Comparison of ENCODE assay signal across 8 cellular contexts in genomic region chr6:6942826-6943225, GRCh38.
DNase-seq lines count a peak whose midpoint lies in the region; ATAC-seq lines count a peak whose summit lies in the region.

No MANE protein-coding gene starts in this region.

- no peaks in the 10 kb centered on the region for H3K36me3 ChIP-seq in MG63

- no peak overlapping the region for H3K4me3 Mint-ChIP-seq in activated T-helper 1 cell treated with anti-CD3 and anti-CD28 coated beads, Interleukin-12 subunit alpha, Interleukin-12 subunit beta, Interleukin-2, Interleukin-4 antibody, amounts not matched to agents 30 ng/mL and 10 ng/mL and 1 ng/mL, durations not matched to agents 14 hours and 24 hours and 36 hours

- intact Hi-C loops in activated T-helper 1 cell treated with anti-CD3 and anti-CD28 coated beads, Interleukin-12 subunit alpha, Interleukin-12 subunit beta, Interleukin-2, Interleukin-4 antibody, amounts not matched to agents 30 ng/mL and 10 ng/mL and 1 ng/mL, durations not matched to agents 14 hours and 24 hours and 36 hours (cut with micrococcal nuclease), result no loop called here

- peaks cover 12% of the 10 kb centered on the region for H3K4me1 ChIP-seq in mononuclear cell (ENCODE audit: insufficient read depth, low read length)

- H3K9me3 ChIP-seq in MG63 (no peaks in the 10 kb centered on the region), mononuclear cell (ENCODE audit: low read depth, low read length) (no peaks in the 10 kb centered on the region)

- peaks cover 9% of the 10 kb centered on the region for H3K27me3 Mint-ChIP-seq in activated T-helper 1 cell treated with anti-CD3 and anti-CD28 coated beads, Interleukin-12 subunit alpha, Interleukin-12 subunit beta, Interleukin-2, Interleukin-4 antibody, amounts not matched to agents 30 ng/mL and 10 ng/mL and 1 ng/mL, durations not matched to agents 14 hours and 24 hours and 36 hours (ENCODE audit: insufficient read depth)

- no peaks in the 10 kb centered on the region for H3K36me3 Mint-ChIP-seq in activated T-helper 1 cell treated with anti-CD3 and anti-CD28 coated beads, Interleukin-12 subunit alpha, Interleukin-12 subunit beta, Interleukin-2, Interleukin-4 antibody, amounts not matched to agents 30 ng/mL and 10 ng/mL and 1 ng/mL, durations not matched to agents 14 hours and 24 hours and 36 hours (ENCODE audit: low read depth)

- no peaks in the 10 kb centered on the region for H3K27me3 ChIP-seq in MG63
- H3K27me3 ChIP-seq in mononuclear cell (ENCODE audit: insufficient read depth, low read length), result no peaks in the 10 kb centered on the region

- peaks cover 15% of the 10 kb centered on the region for H3K4me1 Mint-ChIP-seq in activated T-helper 1 cell treated with anti-CD3 and anti-CD28 coated beads, Interleukin-12 subunit alpha, Interleukin-12 subunit beta, Interleukin-2, Interleukin-4 antibody, amounts not matched to agents 30 ng/mL and 10 ng/mL and 1 ng/mL, durations not matched to agents 14 hours and 24 hours and 36 hours (ENCODE audit: low read depth)

- DNase-seq in Ammon's horn (ENCODE audit: low spot score) (peak; percentile 61), MG63 (peak; percentile 83), HCEC 1CT (no peak)
- DNase-seq in activated T-helper 1 cell treated with anti-CD3 and anti-CD28 coated beads, Interleukin-12 subunit alpha, Interleukin-12 subunit beta, Interleukin-2, Interleukin-4 antibody, amounts not matched to agents 30 ng/mL and 10 ng/mL and 1 ng/mL, durations not matched to agents 14 hours and 24 hours and 36 hours (ENCODE audit: low spot score), result no peak
- DNase-seq in activated CD8-positive, alpha-beta memory T cell treated with anti-CD3 and anti-CD28 coated beads for 24 hours, result no peak

- H3K4me3 ChIP-seq in MG63 (0 out of 2 replicates have a peak overlapping the region, but pooled peaks have one; percentile 1), mononuclear cell (ENCODE audit: low read length) (peak overlapping the region; percentile 7)

- H3K9me3 Mint-ChIP-seq in activated T-helper 1 cell treated with anti-CD3 and anti-CD28 coated beads, Interleukin-12 subunit alpha, Interleukin-12 subunit beta, Interleukin-2, Interleukin-4 antibody, amounts not matched to agents 30 ng/mL and 10 ng/mL and 1 ng/mL, durations not matched to agents 14 hours and 24 hours and 36 hours, result no peaks in the 10 kb centered on the region

- peak overlapping the region; percentile 4 for H3K27ac Mint-ChIP-seq in activated T-helper 1 cell treated with anti-CD3 and anti-CD28 coated beads, Interleukin-12 subunit alpha, Interleukin-12 subunit beta, Interleukin-2, Interleukin-4 antibody, amounts not matched to agents 30 ng/mL and 10 ng/mL and 1 ng/mL, durations not matched to agents 14 hours and 24 hours and 36 hours

- ATAC-seq in GM19372 (IDR thresholded peaks at IDR 0.05; ENCODE audit: low read depth, unreplicated experiment) (peak; percentile 81), GM19035 (IDR thresholded peaks at IDR 0.05; ENCODE audit: unreplicated experiment) (no peak)

Comparison
In these comparisons a context has a peak if more than half of its experiments do, and no peak if none do; other contexts are left out.
1. DNase-seq: peak in Ammon's horn (single experiment) and MG63 (single experiment); none in activated T-helper 1 cell treated with anti-CD3 and anti-CD28 coated beads, Interleukin-12 subunit alpha, Interleukin-12 subunit beta, Interleukin-2, Interleukin-4 antibody, amounts not matched to agents 30 ng/mL and 10 ng/mL and 1 ng/mL, durations not matched to agents 14 hours and 24 hours and 36 hours (single experiment), HCEC 1CT (single experiment) and activated CD8-positive, alpha-beta memory T cell treated with anti-CD3 and anti-CD28 coated beads for 24 hours (single experiment).